Comparison of ENCODE assay signal across 19 cellular contexts in the genomic region with DNA sequence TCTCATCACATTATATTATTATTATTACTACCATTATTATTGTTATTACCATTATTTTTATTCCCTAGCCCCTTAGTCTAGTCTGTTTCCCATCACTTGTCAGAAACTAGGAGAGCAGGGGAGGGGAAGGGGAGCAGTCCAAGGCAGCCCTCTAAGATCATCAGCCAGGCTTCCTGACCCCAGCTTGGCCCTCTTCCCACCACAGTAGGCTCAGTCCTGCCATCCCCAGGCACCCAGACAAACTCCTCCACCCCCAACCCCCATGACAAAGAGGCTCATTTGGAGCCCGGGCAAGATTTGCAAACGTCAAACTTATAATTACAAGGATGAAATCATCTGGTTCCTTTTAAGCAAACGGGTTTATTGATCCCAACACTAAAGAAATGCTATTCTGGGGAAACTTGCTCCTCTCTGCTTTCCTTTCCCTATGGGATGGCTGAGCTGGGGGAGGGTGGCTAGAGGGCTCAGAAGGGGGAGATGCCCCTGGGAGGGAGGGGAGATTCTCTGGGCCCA. TPM values are rescaled to one million over a fixed set of nuclear protein-coding genes. Genes with fewer than 3 reads are reported as not detected.
DNase-seq lines count a peak whose midpoint lies in the region; ATAC-seq and TF ChIP-seq lines count a peak whose summit lies in the region.
"Had no signal": no experiment of that assay in that cellular context is flagged by ENCODE, and none has a peak within 500 bp of the region (broad histone marks: within the 10 kb centered on the region; RNA-seq: fewer than 3 reads in every experiment).

No MANE protein-coding gene starts in this region.

- no peak overlapping the region for H3K4me3 Mint-ChIP-seq in activated CD8-positive, alpha-beta T cell treated with anti-CD3 and anti-CD28 coated beads, Interleukin-2, amount 10 ng/mL, durations not matched to agents 7 days and 5 days
- no peak overlapping the region for H3K4me3 Mint-ChIP-seq in activated CD8-positive, alpha-beta T cell treated with anti-CD3 and anti-CD28 coated beads for 36 hours
- H3K4me3 Mint-ChIP-seq: activated B cell treated with CpG ODN at 0.5 μM for 24 hours had no signal

- H3K4me1 Mint-ChIP-seq in activated CD8-positive, alpha-beta T cell treated with anti-CD3 and anti-CD28 coated beads, Interleukin-2, amount 10 ng/mL, durations not matched to agents 7 days and 5 days (ENCODE audit: low read depth), result peaks cover 32% of the 10 kb centered on the region
- peaks cover 19% of the 10 kb centered on the region for H3K4me1 Mint-ChIP-seq in activated CD8-positive, alpha-beta T cell treated with anti-CD3 and anti-CD28 coated beads for 36 hours (ENCODE audit: low read depth)

- H3K36me3 Mint-ChIP-seq in activated CD8-positive, alpha-beta T cell treated with anti-CD3 and anti-CD28 coated beads, Interleukin-2, amount 10 ng/mL, durations not matched to agents 7 days and 5 days (ENCODE audit: low read depth), result no peaks in the 10 kb centered on the region
- no peaks in the 10 kb centered on the region for H3K36me3 Mint-ChIP-seq in activated CD8-positive, alpha-beta T cell treated with anti-CD3 and anti-CD28 coated beads for 36 hours (ENCODE audit: low read depth)

- DNase-seq in activated CD8-positive, alpha-beta T cell treated with anti-CD3 and anti-CD28 coated beads, Interleukin-2, amount 10 ng/mL, durations not matched to agents 7 days and 5 days, result peak; percentile 17
- no peak for DNase-seq in activated CD8-positive, alpha-beta T cell treated with anti-CD3 and anti-CD28 coated beads for 36 hours
- DNase-seq in RWPE2 (ENCODE audit: low spot score) (peak; percentile 29), left lobe of liver (ENCODE audit: low spot score) (peak; percentile 34), tibial nerve (ENCODE audit: low spot score in 2 of 2) (no peak), NCI-H446 (lab: John Stamatoyannopoulos, UW) (no peak), BE2C (no peak)
- DNase-seq: activated B cell treated with CpG ODN at 0.5 μM for 24 hours; caudate nucleus; foreskin keratinocyte; hypothalamus; islet precursor cell; lower lobe of right lung; NCI-H1436; stimulated activated CD4-positive, alpha-beta T cell treated with anti-CD3 and anti-CD28 coated beads, Interleukin-12 subunit alpha, Interleukin-12 subunit beta, amount 100 ng/mL, for 4 hours had no signal

- H3K4me3 ChIP-seq in RWPE2 (ENCODE audit: severe bottlenecking), result no peak overlapping the region
- no peak overlapping the region for H3K4me3 ChIP-seq in tibial nerve
- H3K4me3 ChIP-seq in BE2C (ENCODE audit: low read depth, low read length), result no peak overlapping the region
- H3K4me3 ChIP-seq: lower lobe of right lung had no signal

- H3K36me3 ChIP-seq in RWPE2 (ENCODE audit: low read depth) (no peaks in the 10 kb centered on the region), tibial nerve (no peaks in the 10 kb centered on the region), BE2C (peaks cover 3% of the 10 kb centered on the region)
- H3K36me3 ChIP-seq: lower lobe of right lung, neutrophil had no signal

- no peaks in the 10 kb centered on the region for H3K27me3 ChIP-seq in RWPE2 (ENCODE audit: insufficient read depth, poor library complexity, severe bottlenecking)
- H3K27me3 ChIP-seq in tibial nerve, result no peaks in the 10 kb centered on the region
- H3K27me3 ChIP-seq in BE2C, result no peaks in the 10 kb centered on the region
- H3K27me3 ChIP-seq: foreskin keratinocyte, neutrophil had no signal

- H3K27ac Mint-ChIP-seq in activated CD8-positive, alpha-beta T cell treated with anti-CD3 and anti-CD28 coated beads, Interleukin-2, amount 10 ng/mL, durations not matched to agents 7 days and 5 days, result peak overlapping the region; percentile 81
- no peak overlapping the region for H3K27ac Mint-ChIP-seq in activated CD8-positive, alpha-beta T cell treated with anti-CD3 and anti-CD28 coated beads for 36 hours
- H3K27ac Mint-ChIP-seq: activated B cell treated with CpG ODN at 0.5 μM for 24 hours, IgD-negative memory B cell had no signal

- TF ChIP-seq EP300 in tibial nerve (IDR thresholded peaks at IDR 0.05), result no peak

- POLR2A ChIA-PET in activated CD8-positive, alpha-beta T cell treated with anti-CD3 and anti-CD28 coated beads, Interleukin-2, amount 10 ng/mL, durations not matched to agents 7 days and 5 days (lab: Charles Lee), result interaction anchor here (0.6 kb wide), 1 partner anchor 11 kb away, joined by 3 read pairs; no protein-coding TSS in a partner anchor
- POLR2A ChIA-PET in activated CD8-positive, alpha-beta T cell treated with anti-CD3 and anti-CD28 coated beads for 36 hours (lab: Charles Lee), result interaction anchor here (1.4 kb wide), 1 partner anchor 10 kb away, joined by 4 read pairs; no protein-coding TSS in a partner anchor

- intact Hi-C loops in activated CD8-positive, alpha-beta T cell treated with anti-CD3 and anti-CD28 coated beads for 36 hours (cut with micrococcal nuclease), result no loop called here

- no peaks in the 10 kb centered on the region for H3K9me3 Mint-ChIP-seq in activated CD8-positive, alpha-beta T cell treated with anti-CD3 and anti-CD28 coated beads, Interleukin-2, amount 10 ng/mL, durations not matched to agents 7 days and 5 days (ENCODE audit: insufficient read depth)
- no peaks in the 10 kb centered on the region for H3K9me3 Mint-ChIP-seq in activated CD8-positive, alpha-beta T cell treated with anti-CD3 and anti-CD28 coated beads for 36 hours
- H3K9me3 Mint-ChIP-seq: activated B cell treated with CpG ODN at 0.5 μM for 24 hours, IgD-negative memory B cell had no signal

- no peak for ATAC-seq in activated CD8-positive, alpha-beta T cell treated with anti-CD3 and anti-CD28 coated beads, Interleukin-2, amount 10 ng/mL, durations not matched to agents 7 days and 5 days
- no peak for ATAC-seq in activated CD8-positive, alpha-beta T cell treated with anti-CD3 and anti-CD28 coated beads for 36 hours
- ATAC-seq in RWPE2 (ENCODE audit: low read depth) (no peak), left lobe of liver (no peak), GM18861 (IDR thresholded peaks at IDR 0.05; ENCODE audit: unreplicated experiment) (no peak)
- ATAC-seq: foreskin keratinocyte, lower lobe of right lung had no signal

- no peaks in the 10 kb centered on the region for H3K27me3 Mint-ChIP-seq in activated CD8-positive, alpha-beta T cell treated with anti-CD3 and anti-CD28 coated beads, Interleukin-2, amount 10 ng/mL, durations not matched to agents 7 days and 5 days (ENCODE audit: low read depth)
- H3K27me3 Mint-ChIP-seq in activated CD8-positive, alpha-beta T cell treated with anti-CD3 and anti-CD28 coated beads for 36 hours, result no peaks in the 10 kb centered on the region
- H3K27me3 Mint-ChIP-seq: activated B cell treated with CpG ODN at 0.5 μM for 24 hours, IgD-negative memory B cell had no signal

- H3K9me3 ChIP-seq in RWPE2 (ENCODE audit: severe bottlenecking) (no peaks in the 10 kb centered on the region), tibial nerve (no peaks in the 10 kb centered on the region), BE2C (no peaks in the 10 kb centered on the region)
- H3K9me3 ChIP-seq: lower lobe of right lung, neutrophil had no signal

- H3K4me1 ChIP-seq in RWPE2 (ENCODE audit: insufficient read depth, poor library complexity, severe bottlenecking) (no peaks in the 10 kb centered on the region), tibial nerve (peaks cover 0 to 18% (median 3%) of the 10 kb centered on the region in 4 donors), BE2C (peaks cover 7% of the 10 kb centered on the region)

- no peak for TF ChIP-seq CTCF in activated CD8-positive, alpha-beta T cell treated with anti-CD3 and anti-CD28 coated beads for 36 hours (IDR thresholded peaks at IDR 0.05)
- no peak for TF ChIP-seq CTCF in RWPE2 (IDR thresholded peaks at IDR 0.05; ENCODE audit: poor library complexity, severe bottlenecking)
- no peak for TF ChIP-seq CTCF in tibial nerve (IDR thresholded peaks at IDR 0.05)
- TF ChIP-seq CTCF in BE2C (IDR thresholded peaks at IDR 0.05; ENCODE audit: low read depth, low read length), result no peak

- WGBS in tibial nerve, 2 donors, result 15 to 26% methylated on average over 3 of the region's 3 CpGs

- H3K27ac ChIP-seq in RWPE2 (ENCODE audit: poor library complexity, severe bottlenecking) (no peak overlapping the region), tibial nerve (peak overlapping the region in 3 of 4 donors; percentile 9 to 78 (median 55))
- H3K27ac ChIP-seq: epithelial cell of prostate, foreskin keratinocyte, lower lobe of right lung, neutrophil had no signal

- CTCF ChIA-PET in activated CD8-positive, alpha-beta T cell treated with anti-CD3 and anti-CD28 coated beads, Interleukin-2, amount 10 ng/mL, durations not matched to agents 7 days and 5 days (lab: Charles Lee), result interaction anchor here (1.1 to 4.3 kb wide), 5 partner anchors 11 to 136 kb away, joined by 3 to 17 read pairs (median 5); a partner anchor contains a TSS
- CTCF ChIA-PET in activated CD8-positive, alpha-beta T cell treated with anti-CD3 and anti-CD28 coated beads for 36 hours (lab: Charles Lee), result interaction anchor here (1.2 to 9.1 kb wide), 6 partner anchors 9 to 132 kb away, joined by 4 to 187 read pairs (median 6); a partner anchor contains a TSS

- TF ChIP-seq POLR2A in tibial nerve (IDR thresholded peaks at IDR 0.05), result no peak

RNA-seq across cellular contexts. Expression of a gene that starts 4.5 kb away (rescaled TPM):
- 100 to 1,000 TPM; 235 to 241 TPM for total RNA-seq in activated CD8-positive, alpha-beta T cell treated with anti-CD3 and anti-CD28 coated beads, Interleukin-2, amount 10 ng/mL, durations not matched to agents 7 days and 5 days
- 100 to 1,000 TPM; 111 to 114 TPM for total RNA-seq in activated CD8-positive, alpha-beta T cell treated with anti-CD3 and anti-CD28 coated beads for 36 hours
- 12.2 TPM for total RNA-seq in left lobe of liver
- 10 to 100 TPM; 46.7 to 70.5 (median 59.9) TPM for total RNA-seq in tibial nerve
- 51.0 TPM for polyA plus RNA-seq in BE2C (2012; ENCODE audit: insufficient read depth, insufficient read length, low read depth)

RNA-seq across cellular contexts. Expression of a gene that starts 36.1 kb away (rescaled TPM):
- 10 to 100 TPM; 10.5 to 12.0 TPM for total RNA-seq in activated CD8-positive, alpha-beta T cell treated with anti-CD3 and anti-CD28 coated beads, Interleukin-2, amount 10 ng/mL, durations not matched to agents 7 days and 5 days
- 1 to 10 TPM; 4.5 to 5.9 TPM for total RNA-seq in activated CD8-positive, alpha-beta T cell treated with anti-CD3 and anti-CD28 coated beads for 36 hours
- total RNA-seq in left lobe of liver (67.7 TPM), tibial nerve (10 to 100 TPM; 18.6 to 24.7 (median 21.2) TPM)
- polyA plus RNA-seq in BE2C (2012; ENCODE audit: insufficient read depth, insufficient read length, low read depth), result not detected

Comparison
In these comparisons a context has a peak if more than half of its experiments do, and no peak if none do; other contexts are left out.
1. DNase-seq: peak in activated CD8-positive, alpha-beta T cell treated with anti-CD3 and anti-CD28 coated beads, Interleukin-2, amount 10 ng/mL, durations not matched to agents 7 days and 5 days (single experiment), RWPE2 (single experiment) and left lobe of liver (single experiment); none in activated CD8-positive, alpha-beta T cell treated with anti-CD3 and anti-CD28 coated beads for 36 hours (single experiment), tibial nerve (0 of 2), NCI-H446 (0 of 2) and BE2C (single experiment).